6 cellular contexts compared by ENCODE assay signal in the genomic region with DNA sequence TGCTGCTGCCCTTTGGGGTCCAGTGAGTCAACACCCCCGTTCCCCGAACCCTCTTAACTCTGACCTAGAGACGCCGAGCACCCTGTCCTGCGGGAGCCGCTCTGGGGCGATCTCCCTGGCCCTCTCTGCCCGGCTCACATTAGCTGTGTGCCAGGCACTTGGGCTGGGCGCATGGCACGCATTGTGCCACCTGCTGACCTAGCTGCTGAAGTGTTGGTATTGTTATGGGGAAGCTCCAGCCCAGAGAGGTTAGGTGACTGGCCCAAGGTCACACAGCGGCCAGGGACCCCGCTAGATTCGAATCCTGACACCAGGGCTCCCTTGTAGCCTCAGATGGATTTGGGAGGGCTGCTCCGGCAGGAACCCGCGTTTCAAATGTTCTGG. TPM values are rescaled to one million over a fixed set of nuclear protein-coding genes. Genes with fewer than 3 reads are reported as not detected.
DNase-seq lines count a peak whose midpoint lies in the region; ATAC-seq and TF ChIP-seq lines count a peak whose summit lies in the region.

No MANE protein-coding gene starts in this region.

- 65 to 76% methylated on average over 15 to 16 of the region's 16 CpGs for WGBS in endodermal cell (ENCODE audit: insufficient coverage in 1 of 2, insufficient read length in 1 of 2), 2 experiments

- H3K4me1 ChIP-seq in OCI-LY1 (ENCODE audit: insufficient read depth, low read length, severe bottlenecking) = peaks cover 14% of the 10 kb centered on the region
- H3K4me1 ChIP-seq in endodermal cell (ENCODE audit: control insufficient read depth, insufficient read depth, low read length) = no peaks in the 10 kb centered on the region
- peaks cover 13 to 18% of the 10 kb centered on the region in 2 donors for H3K4me1 ChIP-seq in gastrocnemius medialis

- no peaks in the 10 kb centered on the region for H3K27me3 Mint-ChIP-seq in endodermal cell (ENCODE audit: insufficient read depth)

- H3K4me3 Mint-ChIP-seq in endodermal cell = peak overlapping the region; percentile 82

- peak overlapping the region; percentile 63 for H3K4me2 ChIP-seq in OCI-LY1 (ENCODE audit: low read length)

- H3F3A ChIP-seq in OCI-LY1 (ENCODE audit: insufficient read depth, low read length) = no peaks in the 10 kb centered on the region

- no peak for TF ChIP-seq POLR2A in gastrocnemius medialis (IDR thresholded peaks at IDR 0.05)

- in situ Hi-C loops in gastrocnemius medialis (cut with MboI; ENCODE audit: low sequenced_read_pairs in 4 of 4) = no loop called here

- no peaks in the 10 kb centered on the region for H3K36me3 Mint-ChIP-seq in endodermal cell (ENCODE audit: low read depth)

- H4K20me1 ChIP-seq in OCI-LY1 (ENCODE audit: insufficient read depth, low read length) = no peaks in the 10 kb centered on the region

- H3K9me3 ChIP-seq in OCI-LY1 (ENCODE audit: low read length) (no peaks in the 10 kb centered on the region), endodermal cell (ENCODE audit: control insufficient read depth, low read length) (no peaks in the 10 kb centered on the region), gastrocnemius medialis (no peaks in the 10 kb centered on the region)

- H3K9ac ChIP-seq in OCI-LY1 (ENCODE audit: low read length) = peak overlapping the region; percentile 67
- peak overlapping the region; percentile 74 for H3K9ac ChIP-seq in endodermal cell (ENCODE audit: extremely low read depth, low read length, poor library complexity, severe bottlenecking)

- intact Hi-C loops in gastrocnemius medialis (cut with DNase I; ENCODE audit: low total_unique reads) = loop anchor here (2.0 kb wide), 1 partner anchor 17 kb away; the partner anchor contains the start of gene NAGLU

- no peak for DNase-seq in endodermal cell
- DNase-seq in gastrocnemius medialis = no peak
- no peak for DNase-seq in HEK293T (ENCODE audit: extremely low spot score)

- peak; percentile 12 to 32 for ATAC-seq in gastrocnemius medialis
- ATAC-seq in GM19351 (IDR thresholded peaks at IDR 0.05; ENCODE audit: unreplicated experiment) = no peak
- no peak for ATAC-seq in HG02763 (IDR thresholded peaks at IDR 0.05; ENCODE audit: unreplicated experiment)

- H3K9me2 ChIP-seq in OCI-LY1 (ENCODE audit: low read depth, low read length) = no peaks in the 10 kb centered on the region

- H3K27me3 ChIP-seq in OCI-LY1 (ENCODE audit: insufficient read depth, low read length) (no peaks in the 10 kb centered on the region), endodermal cell (ENCODE audit: control insufficient read depth, insufficient read depth, low read length, poor library complexity, severe bottlenecking) (no peaks in the 10 kb centered on the region), gastrocnemius medialis (no peaks in the 10 kb centered on the region)

- H3K36me3 ChIP-seq in OCI-LY1 (ENCODE audit: insufficient read depth, low read length) = 0 out of 2 replicates have a peak, but pooled peaks cover 4% of the 10 kb centered on the region
- no peaks in the 10 kb centered on the region for H3K36me3 ChIP-seq in endodermal cell (ENCODE audit: control insufficient read depth, insufficient read depth, low read length)
- H3K36me3 ChIP-seq in gastrocnemius medialis = no peaks in the 10 kb centered on the region

- no peaks in the 10 kb centered on the region for H3K9me3 Mint-ChIP-seq in endodermal cell

- peak; percentile 23; the same call in 1 of the 2 replicates for TF ChIP-seq CTCF in OCI-LY1 (IDR thresholded peaks at IDR 0.05; ENCODE audit: low read length)
- TF ChIP-seq CTCF in endodermal cell (conservative IDR thresholded peaks at IDR 0.05) = no peak
- TF ChIP-seq CTCF in gastrocnemius medialis (IDR thresholded peaks at IDR 0.05 in 4 of 5, conservative IDR thresholded peaks at IDR 0.05 in 1 of 5) = no peak

- H3K27ac ChIP-seq in OCI-LY1 (ENCODE audit: low read depth, low read length, poor library complexity, severe bottlenecking) (no peak overlapping the region), endodermal cell (ENCODE audit: low read depth, low read length) (no peak overlapping the region), gastrocnemius medialis (peak overlapping the region; percentile 87 to 91 (median 90))

- H3K79me2 ChIP-seq in OCI-LY1 (ENCODE audit: insufficient read depth, low read length) = no peaks in the 10 kb centered on the region

- POLR2A ChIA-PET in HEK293T (lab: Yijun Ruan, JAX) = interaction anchor here (1.1 to 4.0 kb wide), 11 partner anchors 8 to 987 kb away, joined by 3 to 37 read pairs (median 6); partner anchors contain the start of genes BECN1, MLX, NAGLU and VPS25

- H2AFZ ChIP-seq in OCI-LY1 (ENCODE audit: low read length) = no peak overlapping the region

- peaks cover 15% of the 10 kb centered on the region for H3K4me1 Mint-ChIP-seq in endodermal cell

- CTCF ChIA-PET in HEK293T (lab: Yijun Ruan, JAX) = no interaction called here

- H3K27ac Mint-ChIP-seq in endodermal cell = peak overlapping the region; percentile 94

- H3K4me3 ChIP-seq in OCI-LY1 (ENCODE audit: low read depth, low read length, poor library complexity, severe bottlenecking) = peak overlapping the region; percentile 66
- H3K4me3 ChIP-seq in endodermal cell (ENCODE audit: low read length) = peak overlapping the region; percentile 89
- peak overlapping the region; percentile 73 to 97 (median 94) for H3K4me3 ChIP-seq in gastrocnemius medialis

TF ChIP-seq in HEK293T, 16 proteins besides CTCF, POLR2A, EP300 and RAD21:
- no peak for TF ChIP-seq ELF4 (IDR thresholded peaks at IDR 0.05)
- TF ChIP-seq SUZ12 (IDR thresholded peaks at IDR 0.05) = no peak
- TF ChIP-seq FOXK2 (IDR thresholded peaks at IDR 0.05) = no peak
- TF ChIP-seq ZNF384 (IDR thresholded peaks at IDR 0.05) = no peak
TF ChIP-seq in HEK293T: peak in this region for 0.

RNA-seq across cellular contexts. Expression of gene HSD17B1, which starts 1.1 kb away (rescaled TPM):
- total RNA-seq in endodermal cell = 1 to 10 TPM; 2.4 to 2.8 TPM
- 2.1 TPM for polyA plus RNA-seq in endodermal cell (2013, experiment 1 of 2)
- 1.2 TPM for polyA plus RNA-seq in endodermal cell (2013, experiment 2 of 2)
- total RNA-seq in gastrocnemius medialis = under 1 TPM in 3 of 4 donors, not detected in 1; 0.33 to 0.66 (median 0.47) TPM

RNA-seq across cellular contexts. Expression of gene COASY, which starts 8.1 kb away (rescaled TPM):
- total RNA-seq in endodermal cell (10 to 100 TPM; 97.7 to 99.4 TPM), gastrocnemius medialis (10 to 100 TPM; 22.4 to 39.9 (median 27.5) TPM)
- polyA plus RNA-seq in endodermal cell (2013, experiment 1 of 2) = 75.8 TPM
- polyA plus RNA-seq in endodermal cell (2013, experiment 2 of 2) = 59.8 TPM

RNA-seq across cellular contexts. Expression of gene MLX, which starts 13.0 kb away (rescaled TPM):
- 10 to 100 TPM; 37.1 to 38.5 TPM for total RNA-seq in endodermal cell
- polyA plus RNA-seq in endodermal cell (2013, experiment 1 of 2) = 38.7 TPM
- 34.2 TPM for polyA plus RNA-seq in endodermal cell (2013, experiment 2 of 2)
- total RNA-seq in gastrocnemius medialis = 10 to 100 TPM; 49.7 to 81.9 (median 53.8) TPM

RNA-seq across cellular contexts. Expression of gene NAGLU, which starts 17.8 kb away (rescaled TPM):
- total RNA-seq in endodermal cell (10 to 100 TPM; 29.1 to 31.5 TPM), gastrocnemius medialis (10 to 100 TPM; 16.4 to 30.1 (median 24.1) TPM)
- polyA plus RNA-seq in endodermal cell (2013, experiment 1 of 2) = 15.7 TPM
- polyA plus RNA-seq in endodermal cell (2013, experiment 2 of 2) = 13.6 TPM

RNA-seq across cellular contexts. Expression of gene PSMC3IP, which starts 23.7 kb away (rescaled TPM):
- total RNA-seq in endodermal cell (10 to 100 TPM; 27.8 to 38.6 TPM), gastrocnemius medialis (1 to 10 TPM in 2 of 4 donors, under 1 TPM in 2; 0.46 to 2.7 (median 1.4) TPM)
- polyA plus RNA-seq in endodermal cell (2013, experiment 1 of 2) = 29.5 TPM
- polyA plus RNA-seq in endodermal cell (2013, experiment 2 of 2) = 27.7 TPM

Comparison
In these comparisons a context has a peak if more than half of its experiments do, and no peak if none do; other contexts are left out.
1. H3K27ac ChIP-seq: peak in gastrocnemius medialis (4 of 4); none in OCI-LY1 (single experiment) and endodermal cell (single experiment).
2. ATAC-seq: peak in gastrocnemius medialis (2 of 2); none in GM19351 (single experiment) and HG02763 (single experiment).
3. Peak in every context shown above with its lines, with median percentiles within 50 percentile points of each other: H3K4me3 ChIP-seq.